Comparison of ENCODE assay signal across 16 cellular contexts in genomic region chr2:121947681-121948080, GRCh38.
"Had no signal": no experiment of that assay in that cellular context is flagged by ENCODE, and none has a peak within 500 bp of the region (broad histone marks: within the 10 kb centered on the region; RNA-seq: fewer than 3 reads in every experiment).

No MANE protein-coding gene starts in this region.

- DNase-seq: effector memory CD8-positive, alpha-beta T cell; gastrocnemius medialis; heart right ventricle; hypothalamus; mammary epithelial cell; mucosa of descending colon; natural killer cell; nucleus accumbens; pancreas; right cardiac atrium; small intestine; stimulated activated CD4-positive, alpha-beta T cell treated with anti-CD3 and anti-CD28 coated beads, Interleukin-12 subunit alpha, Interleukin-12 subunit beta, amount 100 ng/mL, for 4 hours; stimulated activated naive CD4-positive, alpha-beta T cell; stomach; substantia nigra; trophoblast cell had no signal
